Comparison of ENCODE assay signal across 15 cellular contexts in genomic region chr3:62723636-62724217, GRCh38.
A peak's percentile ranks its signal among the peaks of the same experiment; 100 is the strongest.
DNase-seq lines count a peak whose midpoint lies in the region; ATAC-seq and TF ChIP-seq lines count a peak whose summit lies in the region.
"Had no signal": no experiment of that assay in that cellular context is flagged by ENCODE, and none has a peak within 500 bp of the region (broad histone marks: within the 10 kb centered on the region; RNA-seq: fewer than 3 reads in every experiment).

No MANE protein-coding gene starts in this region.

- H3K4me1 ChIP-seq in iPS-20b (ENCODE audit: insufficient read depth, low read length): peaks cover 21% of the 10 kb centered on the region
- no peaks in the 10 kb centered on the region for H3K4me1 ChIP-seq in mucosa of descending colon (ENCODE audit: low read depth)
- H3K4me1 ChIP-seq: left lung had no signal

- DNase-seq in DMS 273 (lab: John Stamatoyannopoulos, UW; ENCODE audit: unreplicated experiment) (peak; percentile 70), NCI-H526 treated with DMSO at 0.1 percent for 48 hours (lab: John Stamatoyannopoulos, UW) (peak; percentile 51), mucosa of descending colon (no peak), NCI-H1436 (lab: John Stamatoyannopoulos, UW) (no peak)
- no peak for DNase-seq in stimulated activated CD4-positive, alpha-beta T cell treated with anti-CD3 and anti-CD28 coated beads, Interleukin-4, amount 100 ng/mL, for 4 hours
- DNase-seq: activated naive CD8-positive, alpha-beta T cell treated with anti-CD3 and anti-CD28 coated beads, Interleukin-2, amount 10 ng/mL, durations not matched to agents 7 days and 5 days; DND-41; HFFc6; IMR-90; left lung; naive thymus-derived CD8-positive, alpha-beta T cell; NCI-H1436 treated with DMSO at 0.1 percent for 48 hours had no signal

- no peak for TF ChIP-seq CTCF in mucosa of descending colon (IDR thresholded peaks at IDR 0.05)

- intact Hi-C loops in mucosa of descending colon (cut with DNase I, micrococcal nuclease): no loop called here

- no peak overlapping the region for H3K9ac ChIP-seq in iPS-20b (ENCODE audit: low read depth, low read length)

- H3K27me3 ChIP-seq in iPS-20b (ENCODE audit: insufficient read depth, low read length): no peaks in the 10 kb centered on the region
- H3K27me3 ChIP-seq: left lung had no signal

- no peaks in the 10 kb centered on the region for H3K36me3 ChIP-seq in iPS-20b (ENCODE audit: insufficient read depth, low read depth, low read length)
- H3K36me3 ChIP-seq in mucosa of descending colon (ENCODE audit: low read depth): no peaks in the 10 kb centered on the region
- H3K36me3 ChIP-seq: left lung had no signal

- H3K4me3 ChIP-seq in iPS-20b (ENCODE audit: low read length) (0 out of 2 replicates have a peak overlapping the region, but pooled peaks have one; percentile 27), mucosa of descending colon (no peak overlapping the region)
- H3K4me3 ChIP-seq: left lung had no signal

- ATAC-seq in GM21515 (IDR thresholded peaks at IDR 0.05; ENCODE audit: unreplicated experiment) (peak; percentile 58), mucosa of descending colon (no peak), HG03135 (IDR thresholded peaks at IDR 0.05; ENCODE audit: unreplicated experiment) (no peak)
- ATAC-seq: left lung; naive thymus-derived CD8-positive, alpha-beta T cell had no signal

- no peak overlapping the region for H3K27ac ChIP-seq in iPS-20b (ENCODE audit: low read length)
- H3K27ac ChIP-seq: left lung had no signal

- H3K9me3 ChIP-seq in iPS-20b (ENCODE audit: insufficient read depth, low read depth, low read length) (no peaks in the 10 kb centered on the region), mucosa of descending colon (no peaks in the 10 kb centered on the region)
- H3K9me3 ChIP-seq: left lung had no signal

Comparison
In these comparisons a context has a peak if more than half of its experiments do, and no peak if none do; other contexts are left out.
1. DNase-seq: peak in DMS 273 (single experiment) and NCI-H526 treated with DMSO at 0.1 percent for 48 hours (single experiment); none in mucosa of descending colon (0 of 3), stimulated activated CD4-positive, alpha-beta T cell treated with anti-CD3 and anti-CD28 coated beads, Interleukin-4, amount 100 ng/mL, for 4 hours (0 of 2) and NCI-H1436 (single experiment).